1 cellular context compared by ENCODE assay signal in genomic region chr11:8258289-8258688, GRCh38.
TF ChIP-seq lines count a peak whose summit lies in the region.

No MANE protein-coding gene starts in this region.

TF ChIP-seq in HepG2, 621 proteins besides CTCF, POLR2A, EP300 and RAD21 (continued from another document):
- TF ChIP-seq TFE3 (CRISPR knock-in tag; IDR thresholded peaks at IDR 0.05) (no peak), ZNF687 (CRISPR knock-in tag; IDR thresholded peaks at IDR 0.05) (no peak), FOXO1 (CRISPR knock-in tag; IDR thresholded peaks at IDR 0.05) (no peak), ATF7-NPFF (CRISPR knock-in tag; IDR thresholded peaks at IDR 0.05; ENCODE audit: low read depth) (no peak), USF2 (IDR thresholded peaks at IDR 0.05; ENCODE audit: low read depth, low read length) (no peak), USF2 (CRISPR knock-in tag; IDR thresholded peaks at IDR 0.05; ENCODE audit: borderline replicate concordance) (no peak), ZNF382 (CRISPR knock-in tag; IDR thresholded peaks at IDR 0.05; ENCODE audit: borderline replicate concordance) (no peak), THAP11 (CRISPR knock-in tag; IDR thresholded peaks at IDR 0.05) (no peak), NFE2 (CRISPR knock-in tag; IDR thresholded peaks at IDR 0.05) (no peak)
